Comparison of ENCODE assay signal across 14 cellular contexts in the genomic region with DNA sequence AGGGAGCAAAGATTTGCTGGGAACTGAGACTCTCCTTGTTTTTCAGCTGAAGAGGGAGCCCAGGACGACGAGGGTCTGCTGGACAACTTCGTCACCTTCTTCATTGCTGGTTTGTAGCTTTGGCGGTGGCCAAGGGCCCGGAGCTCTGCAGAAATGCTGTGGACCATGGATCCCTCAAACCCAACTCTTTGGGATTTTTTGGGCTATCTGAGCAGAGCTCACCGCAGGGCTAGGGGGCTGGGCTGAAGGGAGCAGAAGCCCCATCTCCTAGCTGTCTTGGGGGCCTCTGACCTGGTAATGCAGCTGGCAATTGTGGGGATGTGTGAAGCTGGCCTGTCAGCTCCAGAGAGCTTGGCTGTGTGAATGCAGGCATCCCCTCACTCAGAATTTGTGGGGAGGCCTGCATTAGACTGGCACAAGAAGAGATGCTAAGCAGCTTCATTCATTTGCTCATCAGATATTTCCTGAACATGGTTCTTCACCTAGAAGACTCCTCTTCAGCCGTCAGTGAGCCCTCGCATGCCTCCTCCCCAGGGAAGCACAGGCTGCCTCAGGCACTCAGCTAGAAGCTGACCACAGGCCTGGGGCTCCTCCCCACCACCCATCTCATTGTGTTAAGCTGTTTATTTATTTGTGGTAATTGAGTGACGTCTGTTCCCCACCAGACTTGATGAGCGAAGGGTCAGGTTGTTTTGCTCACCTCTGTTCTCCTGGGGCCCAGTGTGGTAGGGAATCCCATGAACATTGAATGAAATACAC.
"Had no signal": no experiment of that assay in that cellular context is flagged by ENCODE, and none has a peak within 500 bp of the region (broad histone marks: within the 10 kb centered on the region; RNA-seq: fewer than 3 reads in every experiment).

No MANE protein-coding gene starts in this region.

- H2AFZ ChIP-seq: neural progenitor cell, parathyroid adenoma had no signal

- H3K79me2 ChIP-seq: parathyroid adenoma had no signal

- H3K36me3 ChIP-seq: adrenal gland, left lung, neural progenitor cell, thyroid gland, vagina had no signal

- H3K4me3 ChIP-seq: adrenal gland, coronary artery, left lung, neural progenitor cell, skin epidermis, thyroid gland, vagina had no signal

- H3K4me3 Mint-ChIP-seq: neural progenitor cell had no signal

- H3K9me3 ChIP-seq: adrenal gland, left lung, thyroid gland, vagina had no signal

- ATAC-seq: left lung had no signal

- H3K27me3 ChIP-seq: adrenal gland, left lung, neural progenitor cell, thyroid gland, vagina had no signal

- H3K27ac ChIP-seq: adrenal gland, coronary artery, left lung, neural progenitor cell, parathyroid adenoma, skin epidermis, thyroid gland, vagina had no signal

- DNase-seq: activated CD4-positive, alpha-beta T cell treated with anti-CD3 and anti-CD28 coated beads, Interleukin-2, amount 50 U/mL, for 1 hour; activated naive CD4-positive, alpha-beta T cell treated with anti-CD3 and anti-CD28 coated beads, Interleukin-2, amount 50 U/mL, for 16 hours; adrenal gland; central memory CD4-positive, alpha-beta T cell; effector CD4-positive, alpha-beta T cell; foreskin melanocyte; retina; thyroid gland had no signal

- H3K27ac Mint-ChIP-seq: neural progenitor cell had no signal

- H3K4me2 ChIP-seq: neural progenitor cell had no signal

- H3K4me1 ChIP-seq: adrenal gland, left lung, neural progenitor cell, parathyroid adenoma, thyroid gland, vagina had no signal
